ENCODE assay signal across 1 cellular context in genomic region chrX:31590581-31591113, GRCh38.
TF ChIP-seq lines count a peak whose summit lies in the region.

No MANE protein-coding gene starts in this region.

TF ChIP-seq in HepG2, 621 proteins besides CTCF, POLR2A, EP300 and RAD21:
- no peak for TF ChIP-seq ZFY (CRISPR knock-in tag; IDR thresholded peaks at IDR 0.05)
- no peak for TF ChIP-seq ZNF143 (CRISPR knock-in tag; IDR thresholded peaks at IDR 0.05)
- no peak for TF ChIP-seq ZNF878 (CRISPR knock-in tag; IDR thresholded peaks at IDR 0.05)
- no peak for TF ChIP-seq NFYC (CRISPR knock-in tag; IDR thresholded peaks at IDR 0.05)
- no peak for TF ChIP-seq MEF2D (CRISPR knock-in tag; IDR thresholded peaks at IDR 0.05)
- TF ChIP-seq MEIS1 (CRISPR knock-in tag; IDR thresholded peaks at IDR 0.05; ENCODE audit: borderline replicate concordance), result no peak
- no peak for TF ChIP-seq TAF1 (CRISPR knock-in tag; IDR thresholded peaks at IDR 0.05)
- TF ChIP-seq MED13 (CRISPR knock-in tag; IDR thresholded peaks at IDR 0.05), result no peak
- TF ChIP-seq FOSL1 (CRISPR knock-in tag; IDR thresholded peaks at IDR 0.05; ENCODE audit: borderline replicate concordance), result no peak
- no peak for TF ChIP-seq EHMT2 (IDR thresholded peaks at IDR 0.05; ENCODE audit: borderline replicate concordance, low read depth, low read length)
- TF ChIP-seq HNF1B (CRISPR knock-in tag; IDR thresholded peaks at IDR 0.05), result no peak
- TF ChIP-seq SP5 (CRISPR knock-in tag; IDR thresholded peaks at IDR 0.05; ENCODE audit: borderline replicate concordance, low read depth), result no peak
- TF ChIP-seq ZNF569 (CRISPR knock-in tag; IDR thresholded peaks at IDR 0.05; ENCODE audit: borderline replicate concordance), result no peak
TF ChIP-seq in HepG2: peak in this region for 0.
